24 cellular contexts compared by ENCODE assay signal in the genomic region with DNA sequence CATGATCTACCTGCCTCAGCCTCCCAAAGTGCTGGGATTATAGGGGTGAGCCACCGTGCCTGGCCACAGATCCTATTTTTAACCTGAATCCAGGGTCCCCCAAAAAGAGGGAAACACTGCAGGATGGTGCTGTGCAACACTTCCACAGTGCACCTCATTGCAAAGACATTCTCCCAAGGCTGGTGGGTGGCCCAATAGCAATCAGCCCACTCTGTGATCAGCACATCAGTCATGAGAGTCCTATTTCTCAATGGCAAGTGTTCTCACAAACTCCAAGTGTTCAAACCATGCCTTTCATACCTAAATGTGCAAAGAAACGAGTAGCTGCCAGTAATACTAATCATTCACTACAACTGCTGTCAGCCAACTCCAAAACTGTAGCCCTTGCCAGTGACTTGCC.
"Had no signal": no experiment of that assay in that cellular context is flagged by ENCODE, and none has a peak within 500 bp of the region (broad histone marks: within the 10 kb centered on the region; RNA-seq: fewer than 3 reads in every experiment).

No MANE protein-coding gene starts in this region.

- H3K9me3 ChIP-seq: stomach, suprapubic skin, testis, thoracic aorta, thyroid gland, tibial artery, tibial nerve, transverse colon, upper lobe of left lung, upper lobe of right lung, uterus, vagina had no signal

- H3K36me3 ChIP-seq: stomach, suprapubic skin, thoracic aorta, thyroid gland, tibial artery, tibial nerve, transverse colon, upper lobe of left lung, upper lobe of right lung, uterus, vagina had no signal

- H3K27ac ChIP-seq: stomach, suprapubic skin, testis, thoracic aorta, thyroid gland, tibial artery, transverse colon, upper lobe of left lung, upper lobe of right lung, uterus, vagina had no signal

- H3K27me3 ChIP-seq: suprapubic skin, testis, thyroid gland, tibial artery, tibial nerve, transverse colon, upper lobe of left lung, upper lobe of right lung, uterus, vagina had no signal

- DNase-seq: stimulated activated CD4-positive, alpha-beta T cell treated with anti-CD3 and anti-CD28 coated beads, Interleukin-2, amount 100 ng/mL, for 48 hours; stimulated activated CD4-positive, alpha-beta T cell treated with anti-CD3 and anti-CD28 coated beads, Interleukin-4, amount 100 ng/mL, for 1 hour; stimulated activated CD4-positive, alpha-beta T cell treated with anti-CD3 and anti-CD28 coated beads, Interleukin-4, amount 100 ng/mL, for 24 hours; stimulated activated CD4-positive, alpha-beta T cell treated with anti-CD3 and anti-CD28 coated beads, Interleukin-4, amount 100 ng/mL, for 4 hours; stimulated activated CD8-positive, alpha-beta memory T cell treated with anti-CD3 and anti-CD28 coated beads, Interleukin-4, amount 100 ng/mL, for 48 hours; stimulated activated naive B cell treated with anti-CD40 and anti-IgM and Interleukin-4, amounts not matched to agents 10 μg/mL and 1 μg/mL and 100 μg/mL, for 72 hours; stimulated activated naive CD4-positive, alpha-beta T cell; stimulated activated naive CD4-positive, alpha-beta T cell treated with Interleukin-2 at 50 U/mL for 16 hours; stimulated activated naive CD8-positive, alpha-beta T cell treated with anti-CD3 and anti-CD28 coated beads, Interleukin-15, amount 100 ng/mL, for 72 hours; stimulated activated naive CD8-positive, alpha-beta T cell treated with anti-CD3 and anti-CD28 coated beads, Interleukin-15, Interleukin-2, amounts not matched to agents 100 U/mL and 50 U/mL, for 24 hours; stomach; substantia nigra; testis; thyroid gland; tibial artery; transverse colon; trophoblast cell; upper lobe of left lung; upper lobe of right lung; uterus had no signal

- H3K4me3 ChIP-seq: stomach, suprapubic skin, testis, thoracic aorta, thyroid gland, tibial artery, tibial nerve, transverse colon, upper lobe of left lung, upper lobe of right lung, uterus, vagina had no signal

- H3K4me1 ChIP-seq: stomach, thyroid gland, tibial artery, transverse colon, upper lobe of left lung, upper lobe of right lung, uterus had no signal
